In the genomic region with DNA sequence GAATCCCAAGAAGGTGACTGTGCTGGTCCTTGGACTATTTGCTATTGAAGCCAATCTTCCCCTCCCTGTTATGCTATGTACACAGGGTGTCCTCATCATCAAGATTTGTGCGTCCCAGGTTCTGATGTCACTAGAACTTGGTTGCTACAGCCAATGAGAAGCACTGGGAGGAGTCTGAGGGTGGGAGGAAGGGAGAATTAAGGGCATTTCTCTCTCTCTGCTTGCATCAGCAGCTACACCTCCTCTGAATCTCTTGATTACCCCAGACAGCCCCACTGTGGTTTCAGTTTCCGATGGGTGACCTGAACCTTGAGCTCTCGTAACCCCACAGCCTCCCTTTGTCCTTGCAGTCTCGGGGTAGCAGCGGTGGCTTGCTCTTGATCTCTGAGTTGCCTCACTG, we compare ENCODE assay signal across 10 cellular contexts.
DNase-seq lines count a peak whose midpoint lies in the region; ATAC-seq and TF ChIP-seq lines count a peak whose summit lies in the region.
"Had no signal": no experiment of that assay in that cellular context is flagged by ENCODE, and none has a peak within 500 bp of the region (broad histone marks: within the 10 kb centered on the region; RNA-seq: fewer than 3 reads in every experiment).

No MANE protein-coding gene starts in this region.

- H3K36me3 ChIP-seq in Peyer's patch (no peaks in the 10 kb centered on the region), testis (ENCODE audit: low read depth, missing control alignments) (no peaks in the 10 kb centered on the region)

- ATAC-seq in GM21529 (IDR thresholded peaks at IDR 0.05; ENCODE audit: unreplicated experiment) = peak; percentile 92

- H3K27ac ChIP-seq in Peyer's patch (no peak overlapping the region), testis (no peak overlapping the region)

- TF ChIP-seq POLR2A in Peyer's patch (IDR thresholded peaks at IDR 0.05) (no peak), testis (IDR thresholded peaks at IDR 0.05) (no peak)

- no peaks in the 10 kb centered on the region for H3K27me3 ChIP-seq in Peyer's patch
- no peaks in the 10 kb centered on the region for H3K27me3 ChIP-seq in testis

- no peaks in the 10 kb centered on the region for H3K9me3 ChIP-seq in Peyer's patch
- no peaks in the 10 kb centered on the region for H3K9me3 ChIP-seq in testis

- peak; percentile 6 to 31 for DNase-seq in activated CD4-positive, alpha-beta T cell treated with anti-CD3 and anti-CD28 coated beads for 4 hours
- DNase-seq in activated CD4-positive, alpha-beta T cell treated with anti-CD3 and anti-CD28 coated beads, Interleukin-2, amount 50 U/mL, for 1 hour = no peak
- DNase-seq in Peyer's patch (peak in 2 of 3 donors; percentile 55 to 57), NCI-H69 (lab: John Stamatoyannopoulos, UW) (no peak), NCI-H1092 treated with DMSO at 0.1 percent for 48 hours (lab: John Stamatoyannopoulos, UW) (no peak), testis (no peak)
- DNase-seq in stimulated activated CD8-positive, alpha-beta memory T cell treated with anti-CD3 and anti-CD28 coated beads, Interleukin-15, amount 100 ng/mL, for 4 hours (ENCODE audit: low read depth in 2 of 2) = peak; percentile 1 to 3
- DNase-seq: activated CD8-positive, alpha-beta memory T cell treated with anti-CD3 and anti-CD28 coated beads, Interleukin-2, amount 50 U/mL, for 48 hours; hypothalamus had no signal

- H3K4me3 ChIP-seq in Peyer's patch = no peak overlapping the region
- H3K4me3 ChIP-seq in testis = no peak overlapping the region

- TF ChIP-seq CTCF in Peyer's patch (IDR thresholded peaks at IDR 0.05) = no peak
- TF ChIP-seq CTCF in testis (IDR thresholded peaks at IDR 0.05) = no peak

- H3K4me1 ChIP-seq in Peyer's patch (no peaks in the 10 kb centered on the region), testis (no peaks in the 10 kb centered on the region)

- 86 to 87% methylated on average over 5 of the region's 5 CpGs for WGBS in testis, 2 donors

- intact Hi-C loops in testis (cut with DNase I; ENCODE audit: low total_unique reads) = no loop called here

Comparison
In these comparisons a context has a peak if more than half of its experiments do, and no peak if none do; other contexts are left out.
1. DNase-seq: peak in activated CD4-positive, alpha-beta T cell treated with anti-CD3 and anti-CD28 coated beads for 4 hours (2 of 2), Peyer's patch (2 of 3) and stimulated activated CD8-positive, alpha-beta memory T cell treated with anti-CD3 and anti-CD28 coated beads, Interleukin-15, amount 100 ng/mL, for 4 hours (2 of 2); none in activated CD4-positive, alpha-beta T cell treated with anti-CD3 and anti-CD28 coated beads, Interleukin-2, amount 50 U/mL, for 1 hour (single experiment), NCI-H69 (single experiment), NCI-H1092 treated with DMSO at 0.1 percent for 48 hours (single experiment) and testis (single experiment).